8 cellular contexts compared by ENCODE assay signal in the genomic region with DNA sequence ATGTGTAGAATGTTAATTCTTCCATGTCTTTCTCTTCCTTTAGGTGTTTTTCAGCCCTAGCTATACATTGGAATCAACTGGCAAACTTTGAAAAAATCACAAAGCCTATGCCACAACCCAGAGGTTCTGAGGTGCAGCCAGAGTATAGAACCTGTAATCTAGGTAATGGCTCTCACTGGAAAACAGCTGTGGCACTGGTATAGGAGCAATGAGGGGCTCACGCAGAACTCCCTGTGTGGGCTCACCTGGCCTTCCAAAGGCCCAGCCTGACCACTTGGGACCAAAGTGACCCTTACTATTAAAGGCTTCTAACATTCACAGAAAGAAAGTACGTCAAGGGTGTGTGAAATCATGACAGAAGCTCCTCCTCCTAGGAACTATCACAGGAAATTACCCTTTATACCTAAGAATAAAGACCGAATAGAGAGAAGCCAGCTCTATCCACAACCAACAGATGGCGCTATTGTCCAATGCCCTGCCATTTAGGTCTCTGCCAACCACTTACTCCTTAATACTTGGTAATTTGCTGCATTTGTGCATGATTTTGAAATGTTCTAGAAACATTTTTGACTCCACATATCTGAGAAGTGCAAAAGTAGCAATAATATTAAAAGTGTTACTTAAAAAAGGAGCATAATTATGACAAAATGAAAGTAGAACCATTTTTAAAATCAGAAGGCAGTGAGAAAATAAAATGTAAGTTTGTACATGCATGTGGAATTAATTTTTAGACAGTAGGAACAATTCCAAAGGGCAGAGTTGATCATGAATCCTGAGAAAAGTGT.
A peak's percentile ranks its signal among the peaks of the same experiment; 100 is the strongest.
DNase-seq lines count a peak whose midpoint lies in the region; ATAC-seq, FAIRE-seq and TF ChIP-seq lines count a peak whose summit lies in the region.

No MANE protein-coding gene starts in this region.

- TF ChIP-seq CTCF in D721Med (IDR thresholded peaks at IDR 0.05; ENCODE audit: insufficient read depth, missing control alignments) (peak; percentile 79), GM20000 (IDR thresholded peaks at IDR 0.05; ENCODE audit: extremely low read depth, missing control alignments) (peak; percentile 52), Loucy (conservative IDR thresholded peaks at IDR 0.05; ENCODE audit: low read length) (peak; percentile 98), bronchial epithelial cell (IDR thresholded peaks at IDR 0.05; ENCODE audit: insufficient read depth, low read length, severe bottlenecking) (peak; percentile 88), liver (IDR thresholded peaks at IDR 0.05; ENCODE audit: low read depth, low read length, missing input control) (peak; percentile 76)

- no peak overlapping the region for H3K4me2 ChIP-seq in Loucy (ENCODE audit: low read depth, low read length, poor library complexity, severe bottlenecking)

- H3K36me3 ChIP-seq in Loucy (ENCODE audit: insufficient read depth, low read length) (no peaks in the 10 kb centered on the region), bronchial epithelial cell (ENCODE audit: control insufficient read depth, insufficient read depth, low read length) (no peaks in the 10 kb centered on the region), liver (ENCODE audit: control insufficient read depth in 4 of 4, insufficient read depth in 3 of 4, low read depth in 1 of 4, low read length in 3 of 4) (no peaks in the 10 kb centered on the region)

- H3K9me2 ChIP-seq in Loucy (replicated peaks; ENCODE audit: low read depth, low read length) = no peaks in the 10 kb centered on the region

- H3K27me3 ChIP-seq in Loucy (ENCODE audit: insufficient read depth, low read length, poor library complexity, severe bottlenecking) = no peaks in the 10 kb centered on the region
- no peaks in the 10 kb centered on the region for H3K27me3 ChIP-seq in bronchial epithelial cell (ENCODE audit: control insufficient read depth, insufficient read depth, low read length)
- H3K27me3 ChIP-seq in liver (ENCODE audit: control insufficient read depth in 4 of 4, insufficient read depth in 4 of 4, low read length in 3 of 4) = no peaks in the 10 kb centered on the region

- H3K9ac ChIP-seq in Loucy (ENCODE audit: low read depth, low read length, poor library complexity, severe bottlenecking) (no peak overlapping the region), liver (ENCODE audit: low read depth in 1 of 2, low read length in 2 of 2) (no peak overlapping the region)

- H3K27ac ChIP-seq in liver (ENCODE audit: low read depth in 1 of 2, low read length in 2 of 2) = no peak overlapping the region

- no peaks in the 10 kb centered on the region for H4K20me1 ChIP-seq in Loucy (ENCODE audit: insufficient read depth, low read length, poor library complexity, severe bottlenecking)

- FAIRE-seq in D721Med (lab: Jason Lieb, UNC) (no peak), bronchial epithelial cell (lab: Jason Lieb, UNC) (no peak)

- TF ChIP-seq RAD21 in liver (IDR thresholded peaks at IDR 0.05) = peak; percentile 82 to 88

- no peak for DNase-seq in D721Med (ENCODE audit: insufficient read length, low spot score)
- peak; percentile 40 for DNase-seq in GM20000 (ENCODE audit: low spot score)
- peak; percentile 66 for DNase-seq in bronchial epithelial cell (ENCODE audit: low read depth)
- peak; percentile 68 for DNase-seq in superior temporal gyrus (ENCODE audit: extremely low spot score)

- 30% methylated on average over 4 of the region's 4 CpGs for WGBS in liver

- no peaks in the 10 kb centered on the region for H3K79me2 ChIP-seq in Loucy (ENCODE audit: insufficient read depth, low read length)

- H2AFZ ChIP-seq in Loucy (ENCODE audit: low read length) = 0 out of 2 replicates have a peak overlapping the region, but pooled peaks have one; percentile 18

- H3K9me3 ChIP-seq in Loucy (ENCODE audit: insufficient read depth, low read depth, low read length) (no peaks in the 10 kb centered on the region), liver (ENCODE audit: control insufficient read depth in 4 of 4, low read length in 3 of 4) (no peaks in the 10 kb centered on the region)

- H3K4me3 ChIP-seq in Loucy (ENCODE audit: low read length, poor library complexity, severe bottlenecking) (no peak overlapping the region), bronchial epithelial cell (ENCODE audit: low read depth, low read length) (no peak overlapping the region), liver (ENCODE audit: low read depth in 1 of 3, low read length in 3 of 3) (no peak overlapping the region)

- H3K4me1 ChIP-seq in Loucy (ENCODE audit: insufficient read depth, low read length, poor library complexity, severe bottlenecking) = no peaks in the 10 kb centered on the region
- H3K4me1 ChIP-seq in liver (ENCODE audit: control insufficient read depth in 4 of 4, insufficient read depth in 4 of 4, low read length in 3 of 4) = peaks cover 0 to 9% (median 7%) of the 10 kb centered on the region in 4 donors

- H3F3A ChIP-seq in Loucy (ENCODE audit: low read depth) = no peaks in the 10 kb centered on the region

- ATAC-seq in SK-N-SH treated with all-trans-retinoic acid at 6 μM for 48 hours (peak; percentile 76), HG03460 (IDR thresholded peaks at IDR 0.05; ENCODE audit: unreplicated experiment) (no peak)

TF ChIP-seq in SK-N-SH treated with all-trans-retinoic acid at 6 μM for 48 hours, 23 proteins besides CTCF, POLR2A, EP300 and RAD21 (continues in another document):
- TF ChIP-seq OSR1 (CRISPR knock-in tag; IDR thresholded peaks at IDR 0.05) = no peak
- TF ChIP-seq, protein P1, sequence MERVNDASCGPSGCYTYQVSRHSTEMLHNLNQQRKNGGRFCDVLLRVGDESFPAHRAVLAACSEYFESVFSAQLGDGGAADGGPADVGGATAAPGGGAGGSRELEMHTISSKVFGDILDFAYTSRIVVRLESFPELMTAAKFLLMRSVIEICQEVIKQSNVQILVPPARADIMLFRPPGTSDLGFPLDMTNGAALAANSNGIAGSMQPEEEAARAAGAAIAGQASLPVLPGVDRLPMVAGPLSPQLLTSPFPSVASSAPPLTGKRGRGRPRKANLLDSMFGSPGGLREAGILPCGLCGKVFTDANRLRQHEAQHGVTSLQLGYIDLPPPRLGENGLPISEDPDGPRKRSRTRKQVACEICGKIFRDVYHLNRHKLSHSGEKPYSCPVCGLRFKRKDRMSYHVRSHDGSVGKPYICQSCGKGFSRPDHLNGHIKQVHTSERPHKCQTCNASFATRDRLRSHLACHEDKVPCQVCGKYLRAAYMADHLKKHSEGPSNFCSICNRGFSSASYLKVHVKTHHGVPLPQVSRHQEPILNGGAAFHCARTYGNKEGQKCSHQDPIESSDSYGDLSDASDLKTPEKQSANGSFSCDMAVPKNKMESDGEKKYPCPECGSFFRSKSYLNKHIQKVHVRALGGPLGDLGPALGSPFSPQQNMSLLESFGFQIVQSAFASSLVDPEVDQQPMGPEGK (CRISPR knock-in tag; IDR thresholded peaks at IDR 0.05; ENCODE audit: borderline replicate concordance) = no peak
- no peak for TF ChIP-seq ZFP30 (CRISPR knock-in tag; IDR thresholded peaks at IDR 0.05)
- TF ChIP-seq SNAI2 (CRISPR knock-in tag; IDR thresholded peaks at IDR 0.05) = no peak
- TF ChIP-seq, protein P2, sequence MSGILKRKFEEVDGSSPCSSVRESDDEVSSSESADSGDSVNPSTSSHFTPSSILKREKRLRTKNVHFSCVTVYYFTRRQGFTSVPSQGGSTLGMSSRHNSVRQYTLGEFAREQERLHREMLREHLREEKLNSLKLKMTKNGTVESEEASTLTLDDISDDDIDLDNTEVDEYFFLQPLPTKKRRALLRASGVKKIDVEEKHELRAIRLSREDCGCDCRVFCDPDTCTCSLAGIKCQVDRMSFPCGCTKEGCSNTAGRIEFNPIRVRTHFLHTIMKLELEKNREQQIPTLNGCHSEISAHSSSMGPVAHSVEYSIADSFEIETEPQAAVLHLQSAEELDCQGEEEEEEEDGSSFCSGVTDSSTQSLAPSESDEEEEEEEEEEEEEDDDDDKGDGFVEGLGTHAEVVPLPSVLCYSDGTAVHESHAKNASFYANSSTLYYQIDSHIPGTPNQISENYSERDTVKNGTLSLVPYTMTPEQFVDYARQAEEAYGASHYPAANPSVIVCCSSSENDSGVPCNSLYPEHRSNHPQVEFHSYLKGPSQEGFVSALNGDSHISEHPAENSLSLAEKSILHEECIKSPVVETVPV (CRISPR knock-in tag; IDR thresholded peaks at IDR 0.05) = no peak
- no peak for TF ChIP-seq ZNF565 (CRISPR knock-in tag; conservative IDR thresholded peaks at IDR 0.05; ENCODE audit: low read depth)

TF ChIP-seq in liver, 16 proteins besides CTCF, POLR2A, EP300 and RAD21:
- TF ChIP-seq EGR1 (IDR thresholded peaks at IDR 0.05; ENCODE audit: low read depth in 2 of 2) (no peak), FOXA2 (IDR thresholded peaks at IDR 0.05) (no peak), RXRA (IDR thresholded peaks at IDR 0.05) (no peak), HNF4A (conservative IDR thresholded peaks at IDR 0.05) (peak in 1 of 2 donors; percentile 55), FOXA1 (IDR thresholded peaks at IDR 0.05) (no peak), GABPA (IDR thresholded peaks at IDR 0.05 in 1 of 2, conservative IDR thresholded peaks at IDR 0.05 in 1 of 2) (no peak), YY1 (IDR thresholded peaks at IDR 0.05) (peak; percentile 10)
- TF ChIP-seq, protein P3, sequence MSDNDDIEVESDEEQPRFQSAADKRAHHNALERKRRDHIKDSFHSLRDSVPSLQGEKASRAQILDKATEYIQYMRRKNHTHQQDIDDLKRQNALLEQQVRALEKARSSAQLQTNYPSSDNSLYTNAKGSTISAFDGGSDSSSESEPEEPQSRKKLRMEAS (IDR thresholded peaks at IDR 0.05) = no peak
